Comparison of ENCODE assay signal across 10 cellular contexts in genomic region chr18:22432672-22433137, GRCh38. TPM values are rescaled to one million over a fixed set of nuclear protein-coding genes. Genes with fewer than 3 reads are reported as not detected.
DNase-seq lines count a peak whose midpoint lies in the region; ATAC-seq and TF ChIP-seq lines count a peak whose summit lies in the region.
"Had no signal": no experiment of that assay in that cellular context is flagged by ENCODE, and none has a peak within 500 bp of the region (broad histone marks: within the 10 kb centered on the region; RNA-seq: fewer than 3 reads in every experiment).

No MANE protein-coding gene starts in this region.

- H3K4me3 ChIP-seq in AG04449 (ENCODE audit: low read depth, low read length) (no peak overlapping the region), mesodermal cell (ENCODE audit: extremely low read depth, insufficient read depth, low read length, poor library complexity, severe bottlenecking) (no peak overlapping the region)

- H3K36me3 ChIP-seq in mesodermal cell (ENCODE audit: control insufficient read depth, insufficient read depth, low read length) = no peaks in the 10 kb centered on the region

- POLR2A ChIA-PET in AG04449 (lab: Yijun Ruan, JAX) = no interaction called here

- CTCF ChIA-PET in AG04449 (lab: Yijun Ruan, JAX) = interaction anchor here (1.5 kb wide), 1 partner anchor 11 kb away, joined by 4 read pairs; no protein-coding TSS in a partner anchor

- H3K27ac ChIP-seq in mesodermal cell (ENCODE audit: low read depth, low read length, severe bottlenecking) = peak overlapping the region; percentile 67

- peaks cover 7% of the 10 kb centered on the region for H3K4me1 ChIP-seq in mesodermal cell (ENCODE audit: control insufficient read depth, insufficient read depth, low read length, poor library complexity, severe bottlenecking)

- WGBS in mesodermal cell (ENCODE audit: insufficient coverage in 2 of 2), 2 experiments = 88 to 98% methylated on average over 6 to 8 of the region's 12 CpGs

- DNase-seq in AG04449 (ENCODE audit: low read depth, low spot score) = peak; percentile 33
- peak; percentile 15 for DNase-seq in NCI-H460 (ENCODE audit: extremely low read depth, low read depth)
- no peak for DNase-seq in effector CD8-positive, alpha-beta T cell (lab: John Stamatoyannopoulos, UW)
- DNase-seq in NCI-H187 treated with DMSO at 0.1 percent for 48 hours (lab: John Stamatoyannopoulos, UW) = no peak
- no peak for DNase-seq in activated gamma-delta T cell treated with Interleukin-2 at 50 U/mL for 16 hours
- DNase-seq: CD4-positive, CD25-positive, alpha-beta regulatory T cell had no signal

- ATAC-seq in esophagus mucosa (peak; percentile 93), HG02759 (IDR thresholded peaks at IDR 0.05; ENCODE audit: unreplicated experiment) (no peak)

- H3K9me3 ChIP-seq in mesodermal cell (ENCODE audit: control insufficient read depth, low read length) = no peaks in the 10 kb centered on the region

- TF ChIP-seq CTCF in AG04449 (IDR thresholded peaks at IDR 0.05; ENCODE audit: insufficient read depth, low read length, missing control alignments) = no peak

RNA-seq across cellular contexts. Expression of gene CTAGE1, which starts 15.0 kb away (rescaled TPM):
- total RNA-seq in NCI-H460 (2014; rRNA removed; shearing (Covaris generic)) = not detected in 2 replicates
- polyA plus RNA-seq in NCI-H460 (2014; cell fraction: nucleus; rRNA removed) = not detected in 2 replicates
- total RNA-seq in esophagus mucosa = not detected
- polyA plus RNA-seq in mesodermal cell (2013, experiment 1 of 2) = not detected
- not detected for polyA plus RNA-seq in mesodermal cell (2013, experiment 2 of 2)
- total RNA-seq: CD4-positive, CD25-positive, alpha-beta regulatory T cell; SK-MEL-5 had no signal
- polyA plus RNA-seq: CD4-positive, CD25-positive, alpha-beta regulatory T cell had no signal

Comparison
In these comparisons a context has a peak if more than half of its experiments do, and no peak if none do; other contexts are left out.
1. DNase-seq: peak in AG04449 (single experiment) and NCI-H460 (single experiment); none in effector CD8-positive, alpha-beta T cell (single experiment), NCI-H187 treated with DMSO at 0.1 percent for 48 hours (single experiment) and activated gamma-delta T cell treated with Interleukin-2 at 50 U/mL for 16 hours (single experiment).